1 cellular context compared by ENCODE assay signal in genomic region chr3:28950614-28951013, GRCh38.
TF ChIP-seq lines count a peak whose summit lies in the region.

No MANE protein-coding gene starts in this region.

TF ChIP-seq in HEK293, 187 proteins besides CTCF, POLR2A, EP300 and RAD21 (continued from another document):
- TF ChIP-seq, protein P1, sequence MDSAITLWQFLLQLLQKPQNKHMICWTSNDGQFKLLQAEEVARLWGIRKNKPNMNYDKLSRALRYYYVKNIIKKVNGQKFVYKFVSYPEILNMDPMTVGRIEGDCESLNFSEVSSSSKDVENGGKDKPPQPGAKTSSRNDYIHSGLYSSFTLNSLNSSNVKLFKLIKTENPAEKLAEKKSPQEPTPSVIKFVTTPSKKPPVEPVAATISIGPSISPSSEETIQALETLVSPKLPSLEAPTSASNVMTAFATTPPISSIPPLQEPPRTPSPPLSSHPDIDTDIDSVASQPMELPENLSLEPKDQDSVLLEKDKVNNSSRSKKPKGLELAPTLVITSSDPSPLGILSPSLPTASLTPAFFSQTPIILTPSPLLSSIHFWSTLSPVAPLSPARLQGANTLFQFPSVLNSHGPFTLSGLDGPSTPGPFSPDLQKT (IDR thresholded peaks at IDR 0.05; ENCODE audit: borderline replicate concordance, low read depth, low read length): no peak
- TF ChIP-seq ZNF623 (tag by site-specific recombination; IDR thresholded peaks at IDR 0.05) (peak; percentile 53), REST (tag by site-specific recombination; IDR thresholded peaks at IDR 0.05) (0 out of 2 replicates have a peak, but pooled peaks have one; percentile 29), WT1 (tag by site-specific recombination; IDR thresholded peaks at IDR 0.05) (no peak), ZNF670 (tag by site-specific recombination; IDR thresholded peaks at IDR 0.05; ENCODE audit: low read depth) (no peak)
